ENCODE assay signal across 8 cellular contexts in the genomic region with DNA sequence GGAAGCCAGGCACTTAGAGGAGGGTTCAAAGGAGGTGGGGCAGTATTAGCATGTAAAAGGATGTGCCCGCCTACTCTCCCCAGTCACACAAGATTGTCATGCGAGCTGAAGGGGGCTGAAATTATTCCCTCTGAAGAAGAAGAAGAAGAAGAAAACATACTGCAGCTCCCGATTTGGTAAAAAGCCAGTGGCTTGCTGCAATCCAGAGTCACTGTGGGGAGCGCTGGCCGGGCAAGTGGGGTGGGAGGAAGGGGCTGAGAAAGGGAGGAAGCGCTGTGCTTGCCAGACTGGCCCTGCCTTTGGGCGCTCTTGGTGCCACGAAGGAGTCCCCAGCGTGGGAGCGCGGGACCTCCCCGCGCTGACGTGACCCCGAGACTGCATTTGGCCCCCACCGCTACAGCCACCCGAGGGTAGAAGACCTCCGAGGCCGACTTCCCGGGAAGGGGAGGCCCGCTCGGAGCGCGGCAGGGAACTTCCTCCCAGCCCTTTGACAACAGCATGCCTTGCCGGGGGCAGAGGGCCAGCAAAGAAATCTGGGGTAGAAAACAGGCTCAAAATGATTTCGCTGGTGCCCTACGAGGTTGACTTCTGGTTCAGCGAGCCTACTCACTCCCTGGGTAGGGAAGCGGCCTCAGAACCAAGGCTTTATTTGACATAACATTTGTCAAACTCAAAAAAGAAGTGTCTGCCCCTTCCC.
DNase-seq lines count a peak whose midpoint lies in the region; ATAC-seq, FAIRE-seq and TF ChIP-seq lines count a peak whose summit lies in the region.

No MANE protein-coding gene starts in this region.

- no peak overlapping the region for H2AFZ ChIP-seq in OCI-LY1 (ENCODE audit: low read length)

- peak overlapping the region; percentile 78 to 83 (median 82) for H3K4me3 Mint-ChIP-seq in nephron

- H3K4me2 ChIP-seq in OCI-LY1 (ENCODE audit: low read length) = peak overlapping the region; percentile 67

- peaks cover 17% of the 10 kb centered on the region for H3K4me1 ChIP-seq in OCI-LY1 (ENCODE audit: insufficient read depth, low read length, severe bottlenecking)
- no peaks in the 10 kb centered on the region for H3K4me1 ChIP-seq in esophagus (ENCODE audit: control insufficient read depth in 2 of 2, insufficient read depth in 2 of 2, low read length in 1 of 2)

- peak overlapping the region; percentile 61 for H3K4me3 ChIP-seq in OCI-LY1 (ENCODE audit: low read depth, low read length, poor library complexity, severe bottlenecking)
- H3K4me3 ChIP-seq in esophagus (ENCODE audit: low read depth in 1 of 2, low read length in 2 of 2) = peak overlapping the region; percentile 30 to 36

- DNase-seq in EH (ENCODE audit: low read depth) (peak; percentile 3), frontal cortex (ENCODE audit: low spot score in 2 of 2) (no peak), SW 1271 (lab: John Stamatoyannopoulos, UW) (no peak)

- peak overlapping the region; percentile 88 for H3K27ac ChIP-seq in OCI-LY1 (ENCODE audit: low read depth, low read length, poor library complexity, severe bottlenecking)
- H3K27ac ChIP-seq in esophagus (ENCODE audit: low read depth in 2 of 2, low read length in 1 of 2) = no peak overlapping the region

- H3K4me1 Mint-ChIP-seq in nephron = peaks cover 18% of the 10 kb centered on the region

- peak overlapping the region; percentile 61 for H3K9ac ChIP-seq in OCI-LY1 (ENCODE audit: low read length)

- WGBS in esophagus, 2 donors = 2% methylated on average over 27 to 29 of the region's 29 CpGs

- ATAC-seq in HG03025 (IDR thresholded peaks at IDR 0.05; ENCODE audit: low FRiP score, unreplicated experiment) (no peak), GM19463 (IDR thresholded peaks at IDR 0.05; ENCODE audit: unreplicated experiment) (no peak)

- H3F3A ChIP-seq in OCI-LY1 (ENCODE audit: insufficient read depth, low read length) = no peaks in the 10 kb centered on the region

- H3K9me2 ChIP-seq in OCI-LY1 (ENCODE audit: low read depth, low read length) = no peaks in the 10 kb centered on the region

- H3K36me3 ChIP-seq in OCI-LY1 (ENCODE audit: insufficient read depth, low read length) (no peaks in the 10 kb centered on the region), esophagus (ENCODE audit: control insufficient read depth in 2 of 2, insufficient read depth in 2 of 2, low read length in 1 of 2) (no peaks in the 10 kb centered on the region)

- no peaks in the 10 kb centered on the region for H3K36me3 Mint-ChIP-seq in nephron (ENCODE audit: low read depth)

- H4K20me1 ChIP-seq in OCI-LY1 (ENCODE audit: insufficient read depth, low read length) = no peaks in the 10 kb centered on the region

- H3K79me2 ChIP-seq in OCI-LY1 (ENCODE audit: insufficient read depth, low read length) = no peaks in the 10 kb centered on the region

- no peak for FAIRE-seq in frontal cortex (lab: Jason Lieb, UNC)

- H3K27ac Mint-ChIP-seq in nephron = no peak overlapping the region

- H3K9me3 ChIP-seq in OCI-LY1 (ENCODE audit: low read length) (no peaks in the 10 kb centered on the region), esophagus (ENCODE audit: control insufficient read depth in 2 of 2, insufficient read depth in 1 of 2, low read depth in 1 of 2, low read length in 1 of 2) (no peaks in the 10 kb centered on the region)

- TF ChIP-seq CTCF in OCI-LY1 (IDR thresholded peaks at IDR 0.05; ENCODE audit: low read length) = no peak
- TF ChIP-seq CTCF in nephron (IDR thresholded peaks at IDR 0.05; ENCODE audit: unreplicated experiment in 3 of 3) = no peak

- H3K9me3 Mint-ChIP-seq in nephron = no peaks in the 10 kb centered on the region

- H3K27me3 ChIP-seq in OCI-LY1 (ENCODE audit: insufficient read depth, low read length) = no peaks in the 10 kb centered on the region
- no peaks in the 10 kb centered on the region for H3K27me3 ChIP-seq in esophagus (ENCODE audit: control insufficient read depth in 1 of 2, insufficient read depth in 2 of 2, low read length in 2 of 2)

- peaks cover 54% of the 10 kb centered on the region for H3K27me3 Mint-ChIP-seq in nephron (ENCODE audit: low read depth)
